ENCODE assay signal across 17 cellular contexts in genomic region chr11:26599421-26599820, GRCh38. TPM values are rescaled to one million over a fixed set of nuclear protein-coding genes. Genes with fewer than 3 reads are reported as not detected.
DNase-seq lines count a peak whose midpoint lies in the region; TF ChIP-seq lines count a peak whose summit lies in the region.
"Had no signal": no experiment of that assay in that cellular context is flagged by ENCODE, and none has a peak within 500 bp of the region (broad histone marks: within the 10 kb centered on the region; RNA-seq: fewer than 3 reads in every experiment).

No MANE protein-coding gene starts in this region.

- H3K9me3 ChIP-seq in trophoblast cell (ENCODE audit: insufficient read depth, low read depth, low read length), result no peaks in the 10 kb centered on the region
- H3K9me3 ChIP-seq in neural progenitor cell (ENCODE audit: low read depth), result no peaks in the 10 kb centered on the region
- H3K9me3 ChIP-seq: vagina had no signal

- DNase-seq in NCI-H2029 (lab: John Stamatoyannopoulos, UW), result peak; percentile 2
- DNase-seq in NCI-H2029 treated with DMSO at 0.1 percent for 48 hours (lab: John Stamatoyannopoulos, UW), result no peak
- DNase-seq in NCI-H69 (lab: John Stamatoyannopoulos, UW), result peak; percentile 67
- peak; percentile 30 for DNase-seq in brain pericyte (ENCODE audit: low read depth, low spot score)
- DNase-seq in trophoblast cell, result peak; percentile 69 to 92
- DNase-seq in activated CD4-positive, alpha-beta T cell treated with anti-CD3 and anti-CD28 coated beads for 48 hours, result no peak
- no peak for DNase-seq in neural progenitor cell (ENCODE audit: low spot score)
- no peak for DNase-seq in NK-92 treated with Interleukin-12 subunit alpha and Interleukin-12 subunit beta, amount 100 ng/mL, for 24 hours (lab: John Stamatoyannopoulos, UW)
- DNase-seq: activated CD4-positive, alpha-beta T cell treated with anti-CD3 and anti-CD28 coated beads, Interleukin-2, amount 50 U/mL, for 48 hours; activated T-cell treated with anti-CD3 and anti-CD28 coated beads, Interleukin-2, amount 50 U/mL, for 72 hours; NCI-H526 treated with DMSO at 0.1 percent for 48 hours; right cardiac atrium; SHP77 had no signal

- H3K4me1 ChIP-seq in trophoblast cell (ENCODE audit: control insufficient read depth in 1 of 2, insufficient read depth in 2 of 2, low read length in 2 of 2) (no peaks in the 10 kb centered on the region), neural progenitor cell (no peaks in the 10 kb centered on the region)
- H3K4me1 ChIP-seq: vagina had no signal

- H2AFZ ChIP-seq in trophoblast cell (ENCODE audit: insufficient read depth, low read length, poor library complexity) (no peak overlapping the region), neural progenitor cell (replicated peaks) (no peak overlapping the region)

- no peak overlapping the region for H4K12ac ChIP-seq in trophoblast cell (ENCODE audit: low read depth, low read length)

- H3F3A ChIP-seq in neural progenitor cell (ENCODE audit: low read depth), result no peaks in the 10 kb centered on the region

- no peak overlapping the region for H3K14ac ChIP-seq in trophoblast cell (ENCODE audit: low read length)

- H4K91ac ChIP-seq in trophoblast cell (ENCODE audit: low read depth, low read length), result no peak overlapping the region

- no peaks in the 10 kb centered on the region for H3K9me3 Mint-ChIP-seq in neural progenitor cell

- H3K36me3 Mint-ChIP-seq in neural progenitor cell, result peaks cover 3% of the 10 kb centered on the region
- H3K36me3 Mint-ChIP-seq: memory B cell; stimulated activated memory B cell treated with anti-CD40 and anti-IgM and Interleukin-4, amounts not matched to agents 10 μg/mL and 1 μg/mL and 100 μg/mL, for 72 hours had no signal

- H3K27me3 ChIP-seq in trophoblast cell (ENCODE audit: insufficient read depth, low read length) (no peaks in the 10 kb centered on the region), neural progenitor cell (no peaks in the 10 kb centered on the region)
- H3K27me3 ChIP-seq: vagina had no signal

- H3K79me2 ChIP-seq in trophoblast cell (ENCODE audit: control insufficient read depth, insufficient read depth, low read length, poor library complexity) (no peaks in the 10 kb centered on the region), neural progenitor cell (ENCODE audit: low read depth) (no peaks in the 10 kb centered on the region)

- H3K4me1 Mint-ChIP-seq in neural progenitor cell, result peaks cover 2% of the 10 kb centered on the region
- H3K4me1 Mint-ChIP-seq: memory B cell; stimulated activated memory B cell treated with anti-CD40 and anti-IgM and Interleukin-4, amounts not matched to agents 10 μg/mL and 1 μg/mL and 100 μg/mL, for 72 hours had no signal

- no peak overlapping the region for H2BK120ac ChIP-seq in trophoblast cell (ENCODE audit: insufficient read depth, low read length, poor library complexity)

- H3K4me2 ChIP-seq in trophoblast cell (ENCODE audit: low read length) (no peak overlapping the region), neural progenitor cell (no peak overlapping the region)

- no peak overlapping the region for H3K4ac ChIP-seq in trophoblast cell (ENCODE audit: low read depth, low read length)

- no peak overlapping the region for H3K9ac ChIP-seq in trophoblast cell (ENCODE audit: low read length)
- no peak overlapping the region for H3K9ac ChIP-seq in neural progenitor cell

- no peak overlapping the region for H3K4me3 Mint-ChIP-seq in neural progenitor cell
- H3K4me3 Mint-ChIP-seq: activated T-cell treated with anti-CD3 and anti-CD28 coated beads, Interleukin-2, amount 50 U/mL, for 72 hours; memory B cell; stimulated activated memory B cell treated with anti-CD40 and anti-IgM and Interleukin-4, amounts not matched to agents 10 μg/mL and 1 μg/mL and 100 μg/mL, for 72 hours had no signal

- no CpG with 5 or more reads among the region's 2 CpGs for WGBS in trophoblast cell (ENCODE audit: extremely low coverage, insufficient coverage, insufficient read length)

- H3K27ac ChIP-seq in trophoblast cell (ENCODE audit: low read depth, low read length), result no peak overlapping the region
- no peak overlapping the region for H3K27ac ChIP-seq in neural progenitor cell
- H3K27ac ChIP-seq: vagina had no signal

- no peak overlapping the region for H2BK5ac ChIP-seq in trophoblast cell (ENCODE audit: low read depth, low read length, poor library complexity)

- H3K18ac ChIP-seq in trophoblast cell (ENCODE audit: low read length), result no peak overlapping the region

- no peak overlapping the region for H2AK5ac ChIP-seq in trophoblast cell (ENCODE audit: low read length)

- no peaks in the 10 kb centered on the region for H3K79me1 ChIP-seq in trophoblast cell (ENCODE audit: low read length)

- H3K23ac ChIP-seq in trophoblast cell (ENCODE audit: low read length), result no peak overlapping the region

- H4K8ac ChIP-seq in trophoblast cell (ENCODE audit: low read depth, low read length), result no peak overlapping the region

- no peaks in the 10 kb centered on the region for H4K20me1 ChIP-seq in neural progenitor cell (ENCODE audit: low read depth)

- H3K4me3 ChIP-seq in trophoblast cell (ENCODE audit: low read depth, low read length) (no peak overlapping the region), neural progenitor cell (no peak overlapping the region)
- H3K4me3 ChIP-seq: vagina had no signal

- no peak overlapping the region for H3K27ac Mint-ChIP-seq in neural progenitor cell
- H3K27ac Mint-ChIP-seq: activated T-cell treated with anti-CD3 and anti-CD28 coated beads, Interleukin-2, amount 50 U/mL, for 72 hours; memory B cell; stimulated activated memory B cell treated with anti-CD40 and anti-IgM and Interleukin-4, amounts not matched to agents 10 μg/mL and 1 μg/mL and 100 μg/mL, for 72 hours had no signal

- H3K36me3 ChIP-seq in trophoblast cell (ENCODE audit: control insufficient read depth in 1 of 2, insufficient read depth in 2 of 2, low read length in 2 of 2) (no peaks in the 10 kb centered on the region), neural progenitor cell (no peaks in the 10 kb centered on the region)
- H3K36me3 ChIP-seq: vagina had no signal

- TF ChIP-seq CTCF in neural progenitor cell (IDR thresholded peaks at IDR 0.05), result no peak

- no peak overlapping the region for H2BK12ac ChIP-seq in trophoblast cell (ENCODE audit: low read length)

- H3K27me3 Mint-ChIP-seq in neural progenitor cell (ENCODE audit: insufficient read depth, low read depth), result peaks cover 3% of the 10 kb centered on the region
- H3K27me3 Mint-ChIP-seq: memory B cell; stimulated activated memory B cell treated with anti-CD40 and anti-IgM and Interleukin-4, amounts not matched to agents 10 μg/mL and 1 μg/mL and 100 μg/mL, for 72 hours had no signal

RNA-seq across cellular contexts. Expression of gene MUC15, which starts 27.4 kb away (rescaled TPM):
- 433 and 477 TPM in 2 replicates for polyA plus RNA-seq in trophoblast cell (2013)
- 0.28 TPM in 1 of 2 replicates, not detected in the other for total RNA-seq in neural progenitor cell (ENCODE audit: low replicate concordance)
- total RNA-seq: activated T-cell treated with anti-CD3 and anti-CD28 coated beads, Interleukin-2, amount 50 U/mL, for 72 hours; frontal cortex; right cardiac atrium had no signal
- polyA plus RNA-seq: right cardiac atrium had no signal

Comparison
In these comparisons a context has a peak if more than half of its experiments do, and no peak if none do; other contexts are left out.
1. DNase-seq: peak in NCI-H2029 (single experiment), NCI-H69 (single experiment), brain pericyte (single experiment) and trophoblast cell (2 of 2); none in NCI-H2029 treated with DMSO at 0.1 percent for 48 hours (single experiment), activated CD4-positive, alpha-beta T cell treated with anti-CD3 and anti-CD28 coated beads for 48 hours (single experiment), neural progenitor cell (single experiment) and NK-92 treated with Interleukin-12 subunit alpha and Interleukin-12 subunit beta, amount 100 ng/mL, for 24 hours (single experiment).